ENCODE assay signal across 8 cellular contexts in genomic region chr17:8125196-8125946, GRCh38. TPM values are rescaled to one million over a fixed set of nuclear protein-coding genes. Genes with fewer than 3 reads are reported as not detected.
DNase-seq lines count a peak whose midpoint lies in the region; TF ChIP-seq lines count a peak whose summit lies in the region.

No MANE protein-coding gene starts in this region.

- no peak for TF ChIP-seq CTCF in kidney epithelial cell (IDR thresholded peaks at IDR 0.05; ENCODE audit: insufficient read depth, low read length, poor library complexity, severe bottlenecking)

- H3K4me3 ChIP-seq in kidney epithelial cell (ENCODE audit: low read depth, low read length), result peak overlapping the region; percentile 70

- DNase-seq in NCI-H1436 (lab: John Stamatoyannopoulos, UW) (peak; percentile 67), NCI-H1436 treated with DMSO at 0.1 percent for 48 hours (lab: John Stamatoyannopoulos, UW) (no peak), NCI-H1694 treated with DMSO at 0.1 percent for 48 hours (lab: John Stamatoyannopoulos, UW) (peak; percentile 68), cerebellar cortex (ENCODE audit: low spot score) (peak; percentile 92), kidney epithelial cell (ENCODE audit: low read depth) (no peak), NCI-H2029 treated with DMSO at 0.1 percent for 48 hours (lab: John Stamatoyannopoulos, UW) (no peak)
- DNase-seq in activated CD4-positive, CD25-positive, alpha-beta regulatory T cell treated with anti-CD3 and anti-CD28 coated beads, Interleukin-2, amount 50 U/mL, for 72 hours, result peak; percentile 93
- peak; percentile 70 to 91 for DNase-seq in stimulated activated CD4-positive, alpha-beta T cell treated with anti-CD3 and anti-CD28 coated beads, Interleukin-1b, Interleukin-23, amount 100 ng/mL, for 1 hour (ENCODE audit: low read depth in 2 of 2)

- no peaks in the 10 kb centered on the region for H3K36me3 ChIP-seq in kidney epithelial cell (ENCODE audit: control insufficient read depth, insufficient read depth, low read length)

- peaks cover 30% of the 10 kb centered on the region for H3K27me3 ChIP-seq in kidney epithelial cell (ENCODE audit: control insufficient read depth, insufficient read depth, low read length)

RNA-seq across cellular contexts. Expression of gene HES7, which starts 1.5 kb away (rescaled TPM):
- total RNA-seq in kidney epithelial cell, result 1.8 TPM in 1 of 2 replicates, not detected in the other

RNA-seq across cellular contexts. Expression of gene ALOXE3, which starts 7.1 kb away (rescaled TPM):
- 0.75 and 2.5 TPM in 2 replicates for total RNA-seq in kidney epithelial cell

RNA-seq across cellular contexts. Expression of gene PER1, which starts 26.8 kb away (rescaled TPM):
- 11.0 and 19.4 TPM in 2 replicates for total RNA-seq in kidney epithelial cell

RNA-seq across cellular contexts. Expression of gene VAMP2, which starts 37.4 kb away (rescaled TPM):
- 7.0 and 8.0 TPM in 2 replicates for total RNA-seq in kidney epithelial cell

RNA-seq across cellular contexts. Expression of gene ALOX12B, which starts 37.9 kb away (rescaled TPM):
- 0.08 and 1.2 TPM in 2 replicates for total RNA-seq in kidney epithelial cell

Comparison
In these comparisons a context has a peak if more than half of its experiments do, and no peak if none do; other contexts are left out.
1. DNase-seq: peak in NCI-H1436 (single experiment), NCI-H1694 treated with DMSO at 0.1 percent for 48 hours (single experiment), activated CD4-positive, CD25-positive, alpha-beta regulatory T cell treated with anti-CD3 and anti-CD28 coated beads, Interleukin-2, amount 50 U/mL, for 72 hours (single experiment), cerebellar cortex (single experiment) and stimulated activated CD4-positive, alpha-beta T cell treated with anti-CD3 and anti-CD28 coated beads, Interleukin-1b, Interleukin-23, amount 100 ng/mL, for 1 hour (2 of 2); none in NCI-H1436 treated with DMSO at 0.1 percent for 48 hours (single experiment), kidney epithelial cell (single experiment) and NCI-H2029 treated with DMSO at 0.1 percent for 48 hours (single experiment).